Comparison of ENCODE assay signal across 1 cellular context in the genomic region with DNA sequence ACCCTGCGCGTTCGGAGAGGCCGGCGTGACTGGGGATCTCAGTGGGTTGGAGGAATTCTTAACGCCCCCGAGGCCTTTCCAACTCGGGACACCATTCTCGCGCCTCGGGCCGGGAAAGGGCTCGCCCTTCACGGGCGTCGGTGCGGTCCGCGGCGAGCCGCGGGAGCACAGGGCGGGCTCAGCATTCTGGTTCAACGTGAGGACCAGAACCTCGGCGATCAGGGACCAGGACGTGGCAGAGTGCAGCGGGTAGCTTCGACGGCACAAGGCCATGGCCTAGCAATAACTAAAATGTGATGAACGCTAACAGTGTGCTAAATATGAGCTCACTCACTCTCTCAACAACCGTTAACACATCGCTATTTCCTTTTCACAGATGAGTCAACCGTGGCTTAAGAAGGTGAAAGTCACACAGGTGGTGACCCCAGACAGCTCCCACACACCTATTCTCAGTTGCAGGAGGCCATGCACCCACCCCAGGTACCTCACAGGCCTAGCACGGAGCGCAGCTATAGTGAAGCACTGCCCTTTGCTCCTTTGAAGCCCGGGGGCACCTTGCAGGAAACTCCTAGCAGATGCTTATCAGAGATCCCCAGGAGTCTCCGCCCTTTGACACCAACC.
TF ChIP-seq lines count a peak whose summit lies in the region.

No MANE protein-coding gene starts in this region.

TF ChIP-seq in GM12878, 131 proteins besides CTCF, POLR2A, EP300 and RAD21 (continued from another document and continues in another):
- TF ChIP-seq, protein P1, sequence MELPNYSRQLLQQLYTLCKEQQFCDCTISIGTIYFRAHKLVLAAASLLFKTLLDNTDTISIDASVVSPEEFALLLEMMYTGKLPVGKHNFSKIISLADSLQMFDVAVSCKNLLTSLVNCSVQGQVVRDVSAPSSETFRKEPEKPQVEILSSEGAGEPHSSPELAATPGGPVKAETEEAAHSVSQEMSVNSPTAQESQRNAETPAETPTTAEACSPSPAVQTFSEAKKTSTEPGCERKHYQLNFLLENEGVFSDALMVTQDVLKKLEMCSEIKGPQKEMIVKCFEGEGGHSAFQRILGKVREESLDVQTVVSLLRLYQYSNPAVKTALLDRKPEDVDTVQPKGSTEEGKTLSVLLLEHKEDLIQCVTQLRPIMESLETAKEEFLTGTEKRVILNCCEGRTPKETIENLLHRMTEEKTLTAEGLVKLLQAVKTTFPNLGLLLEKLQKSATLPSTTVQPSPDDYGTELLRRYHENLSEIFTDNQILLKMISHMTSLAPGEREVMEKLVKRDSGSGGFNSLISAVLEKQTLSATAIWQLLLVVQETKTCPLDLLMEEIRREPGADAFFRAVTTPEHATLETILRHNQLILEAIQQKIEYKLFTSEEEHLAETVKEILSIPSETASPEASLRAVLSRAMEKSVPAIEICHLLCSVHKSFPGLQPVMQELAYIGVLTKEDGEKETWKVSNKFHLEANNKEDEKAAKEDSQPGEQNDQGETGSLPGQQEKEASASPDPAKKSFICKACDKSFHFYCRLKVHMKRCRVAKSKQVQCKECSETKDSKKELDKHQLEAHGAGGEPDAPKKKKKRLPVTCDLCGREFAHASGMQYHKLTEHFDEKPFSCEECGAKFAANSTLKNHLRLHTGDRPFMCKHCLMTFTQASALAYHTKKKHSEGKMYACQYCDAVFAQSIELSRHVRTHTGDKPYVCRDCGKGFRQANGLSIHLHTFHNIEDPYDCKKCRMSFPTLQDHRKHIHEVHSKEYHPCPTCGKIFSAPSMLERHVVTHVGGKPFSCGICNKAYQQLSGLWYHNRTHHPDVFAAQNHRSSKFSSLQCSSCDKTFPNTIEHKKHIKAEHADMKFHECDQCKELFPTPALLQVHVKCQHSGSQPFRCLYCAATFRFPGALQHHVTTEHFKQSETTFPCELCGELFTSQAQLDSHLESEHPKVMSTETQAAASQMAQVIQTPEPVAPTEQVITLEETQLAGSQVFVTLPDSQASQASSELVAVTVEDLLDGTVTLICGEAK (IDR thresholded peaks at IDR 0.05; ENCODE audit: borderline replicate concordance) = no peak
- TF ChIP-seq, protein P2, sequence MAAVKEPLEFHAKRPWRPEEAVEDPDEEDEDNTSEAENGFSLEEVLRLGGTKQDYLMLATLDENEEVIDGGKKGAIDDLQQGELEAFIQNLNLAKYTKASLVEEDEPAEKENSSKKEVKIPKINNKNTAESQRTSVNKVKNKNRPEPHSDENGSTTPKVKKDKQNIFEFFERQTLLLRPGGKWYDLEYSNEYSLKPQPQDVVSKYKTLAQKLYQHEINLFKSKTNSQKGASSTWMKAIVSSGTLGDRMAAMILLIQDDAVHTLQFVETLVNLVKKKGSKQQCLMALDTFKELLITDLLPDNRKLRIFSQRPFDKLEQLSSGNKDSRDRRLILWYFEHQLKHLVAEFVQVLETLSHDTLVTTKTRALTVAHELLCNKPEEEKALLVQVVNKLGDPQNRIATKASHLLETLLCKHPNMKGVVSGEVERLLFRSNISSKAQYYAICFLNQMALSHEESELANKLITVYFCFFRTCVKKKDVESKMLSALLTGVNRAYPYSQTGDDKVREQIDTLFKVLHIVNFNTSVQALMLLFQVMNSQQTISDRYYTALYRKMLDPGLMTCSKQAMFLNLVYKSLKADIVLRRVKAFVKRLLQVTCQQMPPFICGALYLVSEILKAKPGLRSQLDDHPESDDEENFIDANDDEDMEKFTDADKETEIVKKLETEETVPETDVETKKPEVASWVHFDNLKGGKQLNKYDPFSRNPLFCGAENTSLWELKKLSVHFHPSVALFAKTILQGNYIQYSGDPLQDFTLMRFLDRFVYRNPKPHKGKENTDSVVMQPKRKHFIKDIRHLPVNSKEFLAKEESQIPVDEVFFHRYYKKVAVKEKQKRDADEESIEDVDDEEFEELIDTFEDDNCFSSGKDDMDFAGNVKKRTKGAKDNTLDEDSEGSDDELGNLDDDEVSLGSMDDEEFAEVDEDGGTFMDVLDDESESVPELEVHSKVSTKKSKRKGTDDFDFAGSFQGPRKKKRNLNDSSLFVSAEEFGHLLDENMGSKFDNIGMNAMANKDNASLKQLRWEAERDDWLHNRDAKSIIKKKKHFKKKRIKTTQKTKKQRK (IDR thresholded peaks at IDR 0.05; ENCODE audit: low read depth, low read length) = no peak
- TF ChIP-seq CHD2 (IDR thresholded peaks at IDR 0.05; ENCODE audit: borderline replicate concordance, low read depth, low read length) (0 out of 2 replicates have a peak, but pooled peaks have one; percentile 16), NRF1 (conservative IDR thresholded peaks at IDR 0.05; ENCODE audit: low read depth, low read length) (no peak), ZNF24 (IDR thresholded peaks at IDR 0.05) (no peak), RB1 (IDR thresholded peaks at IDR 0.05; ENCODE audit: borderline replicate concordance) (no peak), NR2F1 (conservative IDR thresholded peaks at IDR 0.05) (peak; percentile 89), NBN (IDR thresholded peaks at IDR 0.05) (0 out of 2 replicates have a peak, but pooled peaks have one; percentile 15), JUND (IDR thresholded peaks at IDR 0.05; ENCODE audit: low read depth, low read length) (no peak), YY1 (IDR thresholded peaks at IDR 0.05; ENCODE audit: low read depth, low read length) (no peak), RUNX3 (IDR thresholded peaks at IDR 0.05; ENCODE audit: low read length) (peak; percentile 36; the same call in 1 of the 2 replicates), MEF2A (IDR thresholded peaks at IDR 0.05; ENCODE audit: insufficient read depth, low read depth, low read length) (no peak), ZNF274 (IDR thresholded peaks at IDR 0.05; ENCODE audit: insufficient read depth, insufficient read length) (no peak), MYB (IDR thresholded peaks at IDR 0.05; ENCODE audit: borderline replicate concordance, low read depth, low read length) (no peak; the same call in 1 of the 2 replicates), STAT1 (conservative IDR thresholded peaks at IDR 0.05) (no peak), NR2C2 (IDR thresholded peaks at IDR 0.05; ENCODE audit: borderline replicate concordance, control insufficient read depth, insufficient read length, low read depth) (no peak), EGR1 (IDR thresholded peaks at IDR 0.05; ENCODE audit: borderline replicate concordance in 1 of 2, low read depth in 2 of 2, low read length in 2 of 2) (no peak), RCOR1 (conservative IDR thresholded peaks at IDR 0.05; ENCODE audit: low read depth, low read length) (no peak), CBX5 (IDR thresholded peaks at IDR 0.05; ENCODE audit: low read depth) (no peak), PAX8 (IDR thresholded peaks at IDR 0.05) (no peak), EED (IDR thresholded peaks at IDR 0.05; ENCODE audit: low read depth) (no peak)
- TF ChIP-seq, protein P3, sequence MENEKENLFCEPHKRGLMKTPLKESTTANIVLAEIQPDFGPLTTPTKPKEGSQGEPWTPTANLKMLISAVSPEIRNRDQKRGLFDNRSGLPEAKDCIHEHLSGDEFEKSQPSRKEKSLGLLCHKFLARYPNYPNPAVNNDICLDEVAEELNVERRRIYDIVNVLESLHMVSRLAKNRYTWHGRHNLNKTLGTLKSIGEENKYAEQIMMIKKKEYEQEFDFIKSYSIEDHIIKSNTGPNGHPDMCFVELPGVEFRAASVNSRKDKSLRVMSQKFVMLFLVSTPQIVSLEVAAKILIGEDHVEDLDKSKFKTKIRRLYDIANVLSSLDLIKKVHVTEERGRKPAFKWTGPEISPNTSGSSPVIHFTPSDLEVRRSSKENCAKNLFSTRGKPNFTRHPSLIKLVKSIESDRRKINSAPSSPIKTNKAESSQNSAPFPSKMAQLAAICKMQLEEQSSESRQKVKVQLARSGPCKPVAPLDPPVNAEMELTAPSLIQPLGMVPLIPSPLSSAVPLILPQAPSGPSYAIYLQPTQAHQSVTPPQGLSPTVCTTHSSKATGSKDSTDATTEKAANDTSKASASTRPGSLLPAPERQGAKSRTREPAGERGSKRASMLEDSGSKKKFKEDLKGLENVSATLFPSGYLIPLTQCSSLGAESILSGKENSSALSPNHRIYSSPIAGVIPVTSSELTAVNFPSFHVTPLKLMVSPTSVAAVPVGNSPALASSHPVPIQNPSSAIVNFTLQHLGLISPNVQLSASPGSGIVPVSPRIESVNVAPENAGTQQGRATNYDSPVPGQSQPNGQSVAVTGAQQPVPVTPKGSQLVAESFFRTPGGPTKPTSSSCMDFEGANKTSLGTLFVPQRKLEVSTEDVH (IDR thresholded peaks at IDR 0.05; ENCODE audit: low read depth, partially characterized antibody) = no peak
- TF ChIP-seq, protein P4, sequence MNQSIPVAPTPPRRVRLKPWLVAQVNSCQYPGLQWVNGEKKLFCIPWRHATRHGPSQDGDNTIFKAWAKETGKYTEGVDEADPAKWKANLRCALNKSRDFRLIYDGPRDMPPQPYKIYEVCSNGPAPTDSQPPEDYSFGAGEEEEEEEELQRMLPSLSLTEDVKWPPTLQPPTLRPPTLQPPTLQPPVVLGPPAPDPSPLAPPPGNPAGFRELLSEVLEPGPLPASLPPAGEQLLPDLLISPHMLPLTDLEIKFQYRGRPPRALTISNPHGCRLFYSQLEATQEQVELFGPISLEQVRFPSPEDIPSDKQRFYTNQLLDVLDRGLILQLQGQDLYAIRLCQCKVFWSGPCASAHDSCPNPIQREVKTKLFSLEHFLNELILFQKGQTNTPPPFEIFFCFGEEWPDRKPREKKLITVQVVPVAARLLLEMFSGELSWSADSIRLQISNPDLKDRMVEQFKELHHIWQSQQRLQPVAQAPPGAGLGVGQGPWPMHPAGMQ (IDR thresholded peaks at IDR 0.05; ENCODE audit: borderline replicate concordance) = no peak
- TF ChIP-seq, protein P5, sequence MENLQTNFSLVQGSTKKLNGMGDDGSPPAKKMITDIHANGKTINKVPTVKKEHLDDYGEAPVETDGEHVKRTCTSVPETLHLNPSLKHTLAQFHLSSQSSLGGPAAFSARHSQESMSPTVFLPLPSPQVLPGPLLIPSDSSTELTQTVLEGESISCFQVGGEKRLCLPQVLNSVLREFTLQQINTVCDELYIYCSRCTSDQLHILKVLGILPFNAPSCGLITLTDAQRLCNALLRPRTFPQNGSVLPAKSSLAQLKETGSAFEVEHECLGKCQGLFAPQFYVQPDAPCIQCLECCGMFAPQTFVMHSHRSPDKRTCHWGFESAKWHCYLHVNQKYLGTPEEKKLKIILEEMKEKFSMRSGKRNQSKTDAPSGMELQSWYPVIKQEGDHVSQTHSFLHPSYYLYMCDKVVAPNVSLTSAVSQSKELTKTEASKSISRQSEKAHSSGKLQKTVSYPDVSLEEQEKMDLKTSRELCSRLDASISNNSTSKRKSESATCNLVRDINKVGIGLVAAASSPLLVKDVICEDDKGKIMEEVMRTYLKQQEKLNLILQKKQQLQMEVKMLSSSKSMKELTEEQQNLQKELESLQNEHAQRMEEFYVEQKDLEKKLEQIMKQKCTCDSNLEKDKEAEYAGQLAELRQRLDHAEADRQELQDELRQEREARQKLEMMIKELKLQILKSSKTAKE (IDR thresholded peaks at IDR 0.05; ENCODE audit: low read depth, poor library complexity, severe bottlenecking) = no peak
- TF ChIP-seq, protein P6, sequence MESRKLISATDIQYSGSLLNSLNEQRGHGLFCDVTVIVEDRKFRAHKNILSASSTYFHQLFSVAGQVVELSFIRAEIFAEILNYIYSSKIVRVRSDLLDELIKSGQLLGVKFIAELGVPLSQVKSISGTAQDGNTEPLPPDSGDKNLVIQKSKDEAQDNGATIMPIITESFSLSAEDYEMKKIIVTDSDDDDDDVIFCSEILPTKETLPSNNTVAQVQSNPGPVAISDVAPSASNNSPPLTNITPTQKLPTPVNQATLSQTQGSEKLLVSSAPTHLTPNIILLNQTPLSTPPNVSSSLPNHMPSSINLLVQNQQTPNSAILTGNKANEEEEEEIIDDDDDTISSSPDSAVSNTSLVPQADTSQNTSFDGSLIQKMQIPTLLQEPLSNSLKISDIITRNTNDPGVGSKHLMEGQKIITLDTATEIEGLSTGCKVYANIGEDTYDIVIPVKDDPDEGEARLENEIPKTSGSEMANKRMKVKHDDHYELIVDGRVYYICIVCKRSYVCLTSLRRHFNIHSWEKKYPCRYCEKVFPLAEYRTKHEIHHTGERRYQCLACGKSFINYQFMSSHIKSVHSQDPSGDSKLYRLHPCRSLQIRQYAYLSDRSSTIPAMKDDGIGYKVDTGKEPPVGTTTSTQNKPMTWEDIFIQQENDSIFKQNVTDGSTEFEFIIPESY (IDR thresholded peaks at IDR 0.05) = no peak
- TF ChIP-seq, protein P7, sequence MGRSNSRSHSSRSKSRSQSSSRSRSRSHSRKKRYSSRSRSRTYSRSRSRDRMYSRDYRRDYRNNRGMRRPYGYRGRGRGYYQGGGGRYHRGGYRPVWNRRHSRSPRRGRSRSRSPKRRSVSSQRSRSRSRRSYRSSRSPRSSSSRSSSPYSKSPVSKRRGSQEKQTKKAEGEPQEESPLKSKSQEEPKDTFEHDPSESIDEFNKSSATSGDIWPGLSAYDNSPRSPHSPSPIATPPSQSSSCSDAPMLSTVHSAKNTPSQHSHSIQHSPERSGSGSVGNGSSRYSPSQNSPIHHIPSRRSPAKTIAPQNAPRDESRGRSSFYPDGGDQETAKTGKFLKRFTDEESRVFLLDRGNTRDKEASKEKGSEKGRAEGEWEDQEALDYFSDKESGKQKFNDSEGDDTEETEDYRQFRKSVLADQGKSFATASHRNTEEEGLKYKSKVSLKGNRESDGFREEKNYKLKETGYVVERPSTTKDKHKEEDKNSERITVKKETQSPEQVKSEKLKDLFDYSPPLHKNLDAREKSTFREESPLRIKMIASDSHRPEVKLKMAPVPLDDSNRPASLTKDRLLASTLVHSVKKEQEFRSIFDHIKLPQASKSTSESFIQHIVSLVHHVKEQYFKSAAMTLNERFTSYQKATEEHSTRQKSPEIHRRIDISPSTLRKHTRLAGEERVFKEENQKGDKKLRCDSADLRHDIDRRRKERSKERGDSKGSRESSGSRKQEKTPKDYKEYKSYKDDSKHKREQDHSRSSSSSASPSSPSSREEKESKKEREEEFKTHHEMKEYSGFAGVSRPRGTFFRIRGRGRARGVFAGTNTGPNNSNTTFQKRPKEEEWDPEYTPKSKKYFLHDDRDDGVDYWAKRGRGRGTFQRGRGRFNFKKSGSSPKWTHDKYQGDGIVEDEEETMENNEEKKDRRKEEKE (IDR thresholded peaks at IDR 0.05) = no peak
- TF ChIP-seq, protein P8, sequence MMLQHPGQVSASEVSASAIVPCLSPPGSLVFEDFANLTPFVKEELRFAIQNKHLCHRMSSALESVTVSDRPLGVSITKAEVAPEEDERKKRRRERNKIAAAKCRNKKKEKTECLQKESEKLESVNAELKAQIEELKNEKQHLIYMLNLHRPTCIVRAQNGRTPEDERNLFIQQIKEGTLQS (IDR thresholded peaks at IDR 0.05; ENCODE audit: borderline replicate concordance, extremely low read depth, low read depth, low read length) = no peak
- TF ChIP-seq, protein P9, sequence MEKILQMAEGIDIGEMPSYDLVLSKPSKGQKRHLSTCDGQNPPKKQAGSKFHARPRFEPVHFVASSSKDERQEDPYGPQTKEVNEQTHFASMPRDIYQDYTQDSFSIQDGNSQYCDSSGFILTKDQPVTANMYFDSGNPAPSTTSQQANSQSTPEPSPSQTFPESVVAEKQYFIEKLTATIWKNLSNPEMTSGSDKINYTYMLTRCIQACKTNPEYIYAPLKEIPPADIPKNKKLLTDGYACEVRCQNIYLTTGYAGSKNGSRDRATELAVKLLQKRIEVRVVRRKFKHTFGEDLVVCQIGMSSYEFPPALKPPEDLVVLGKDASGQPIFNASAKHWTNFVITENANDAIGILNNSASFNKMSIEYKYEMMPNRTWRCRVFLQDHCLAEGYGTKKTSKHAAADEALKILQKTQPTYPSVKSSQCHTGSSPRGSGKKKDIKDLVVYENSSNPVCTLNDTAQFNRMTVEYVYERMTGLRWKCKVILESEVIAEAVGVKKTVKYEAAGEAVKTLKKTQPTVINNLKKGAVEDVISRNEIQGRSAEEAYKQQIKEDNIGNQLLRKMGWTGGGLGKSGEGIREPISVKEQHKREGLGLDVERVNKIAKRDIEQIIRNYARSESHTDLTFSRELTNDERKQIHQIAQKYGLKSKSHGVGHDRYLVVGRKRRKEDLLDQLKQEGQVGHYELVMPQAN (conservative IDR thresholded peaks at IDR 0.05) = no peak
- TF ChIP-seq, protein P10, sequence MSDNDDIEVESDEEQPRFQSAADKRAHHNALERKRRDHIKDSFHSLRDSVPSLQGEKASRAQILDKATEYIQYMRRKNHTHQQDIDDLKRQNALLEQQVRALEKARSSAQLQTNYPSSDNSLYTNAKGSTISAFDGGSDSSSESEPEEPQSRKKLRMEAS (IDR thresholded peaks at IDR 0.05; ENCODE audit: low read depth, low read length) = 0 out of 2 replicates have a peak, but pooled peaks have one; percentile 39
